In the genomic region with DNA sequence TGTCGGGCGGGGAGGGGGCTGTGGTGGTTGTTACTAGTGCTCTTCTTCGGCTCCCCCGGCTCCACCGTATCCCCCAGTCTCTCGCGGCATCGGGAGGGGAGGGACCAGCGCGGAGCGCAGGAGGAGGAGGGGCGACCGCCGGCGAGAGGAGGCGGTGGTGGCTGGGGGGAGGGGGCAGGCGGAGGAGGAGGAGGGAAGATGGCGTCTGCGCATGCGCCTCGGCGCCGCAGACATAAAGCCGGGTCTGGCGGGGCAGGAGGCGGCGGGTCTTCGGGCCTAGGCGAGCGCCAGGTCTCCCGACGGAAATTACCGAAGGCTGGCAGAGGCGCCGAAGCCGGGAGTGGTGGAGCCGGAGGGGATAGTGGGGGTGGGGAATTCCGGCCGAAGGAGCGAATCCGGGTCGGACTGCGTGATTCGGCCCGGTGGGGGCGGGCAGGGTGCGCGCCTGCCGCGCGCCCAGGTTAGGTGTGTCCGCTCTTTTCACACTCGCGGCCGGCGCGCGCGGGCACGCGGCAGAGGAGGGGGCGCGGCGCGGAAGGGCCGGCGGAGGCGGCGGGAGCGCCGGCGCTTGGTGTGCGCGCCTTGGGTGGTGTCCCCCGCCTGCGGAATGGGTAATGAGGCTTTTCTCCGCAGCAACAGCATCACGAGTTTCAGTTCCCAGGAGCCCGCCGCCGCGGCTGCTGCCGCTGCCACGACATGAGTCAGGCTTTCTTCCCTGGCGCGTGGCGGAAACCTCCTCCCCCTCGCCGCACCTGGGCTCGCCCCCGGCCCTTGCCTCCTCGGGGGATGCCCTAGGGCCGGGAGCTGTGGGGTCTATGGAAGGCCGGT, we compare ENCODE assay signal across 8 cellular contexts. TPM values are rescaled to one million over a fixed set of nuclear protein-coding genes. Genes with fewer than 3 reads are reported as not detected.
DNase-seq lines count a peak whose midpoint lies in the region; ATAC-seq and TF ChIP-seq lines count a peak whose summit lies in the region.

No MANE protein-coding gene starts in this region.

- H3K27ac ChIP-seq in right cardiac atrium (ENCODE audit: low read length) (peak overlapping the region; percentile 96), uterus (peak overlapping the region; percentile 95 to 99)

- H3K4me3 ChIP-seq in right cardiac atrium (ENCODE audit: low read length) = peak overlapping the region; percentile 94
- H3K4me3 ChIP-seq in uterus = peak overlapping the region; percentile 71 to 73

- no peaks in the 10 kb centered on the region for H3K9me3 ChIP-seq in T-helper 17 cell (ENCODE audit: control insufficient read depth, low read length, poor library complexity, severe bottlenecking)
- H3K9me3 ChIP-seq in right cardiac atrium (ENCODE audit: control insufficient read depth, low read length) = no peaks in the 10 kb centered on the region
- no peaks in the 10 kb centered on the region for H3K9me3 ChIP-seq in uterus

- no peaks in the 10 kb centered on the region for H3K36me3 ChIP-seq in uterus

- TF ChIP-seq CTCF in uterus (IDR thresholded peaks at IDR 0.05) = no peak

- H3K27me3 Mint-ChIP-seq in T-helper 17 cell = no peaks in the 10 kb centered on the region

- H3K27me3 ChIP-seq in right cardiac atrium (ENCODE audit: control insufficient read depth, insufficient read depth) = no peaks in the 10 kb centered on the region
- H3K27me3 ChIP-seq in uterus = no peaks in the 10 kb centered on the region

- peak; percentile 49 to 76 for TF ChIP-seq POLR2A in uterus (IDR thresholded peaks at IDR 0.05)

- peaks cover 12% of the 10 kb centered on the region for H3K4me1 ChIP-seq in right cardiac atrium (ENCODE audit: control insufficient read depth, insufficient read depth, low read length)
- H3K4me1 ChIP-seq in uterus = peaks cover 0 to 13% of the 10 kb centered on the region in 2 donors

- ATAC-seq in GM18498 (IDR thresholded peaks at IDR 0.05; ENCODE audit: unreplicated experiment) = peak; percentile 67
- peak; percentile 65 for ATAC-seq in HG02885 (IDR thresholded peaks at IDR 0.05; ENCODE audit: poor library complexity, unreplicated experiment)
- peak; percentile 80 for ATAC-seq in T-helper 17 cell
- peak; percentile 93 to 95 for ATAC-seq in right cardiac atrium

- intact Hi-C loops in right cardiac atrium (cut with DNase I) = no loop called here
- intact Hi-C loops in uterus (cut with DNase I; ENCODE audit: low total_unique reads) = loop anchor here (10.0 kb wide), 1 partner anchor 337 kb away; no protein-coding TSS in a partner anchor

- WGBS in right cardiac atrium = under 1% methylated on average over 94 of the region's 94 CpGs

- H3K4me1 Mint-ChIP-seq in T-helper 17 cell = peaks cover 29% of the 10 kb centered on the region

- H3K27ac Mint-ChIP-seq in T-helper 17 cell = peak overlapping the region; percentile 91

- DNase-seq in NCI-H1694 treated with DMSO at 0.1 percent for 48 hours (lab: John Stamatoyannopoulos, UW) (peak; percentile 83), T-helper 17 cell (peak; percentile 90 to 97 (median 95)), anterior cingulate cortex (lab: John Stamatoyannopoulos, UW) (peak; percentile 61 to 99 (median 93)), right cardiac atrium (peak; percentile 98 to 99 (median 99)), pulmonary artery endothelial cell (ENCODE audit: low read depth, low spot score) (peak; percentile 86), uterus (peak; percentile 97)

- H3K4me3 Mint-ChIP-seq in T-helper 17 cell = peak overlapping the region; percentile 98

- peaks cover 3% of the 10 kb centered on the region for H3K36me3 Mint-ChIP-seq in T-helper 17 cell (ENCODE audit: low read depth)

RNA-seq across cellular contexts. Expression of a gene that starts 1.3 kb away (rescaled TPM):
- total RNA-seq in T-helper 17 cell (10 to 100 TPM; 31.2 to 85.4 TPM), right cardiac atrium (100 to 1,000 TPM in 3 of 4 donors, 10 to 100 TPM in 1; 90.8 to 163 (median 138) TPM), pulmonary artery endothelial cell (35.7 and 36.6 TPM in 2 replicates), uterus (100 to 1,000 TPM; 153 to 200 (median 182) TPM)
- 112 TPM for polyA plus RNA-seq in right cardiac atrium

Comparison
In these comparisons a context has a peak if more than half of its experiments do, and no peak if none do; other contexts are left out.
1. Peak in every context shown above with its lines: DNase-seq, ATAC-seq, H3K4me3 ChIP-seq and H3K27ac ChIP-seq.